In the genomic region with DNA sequence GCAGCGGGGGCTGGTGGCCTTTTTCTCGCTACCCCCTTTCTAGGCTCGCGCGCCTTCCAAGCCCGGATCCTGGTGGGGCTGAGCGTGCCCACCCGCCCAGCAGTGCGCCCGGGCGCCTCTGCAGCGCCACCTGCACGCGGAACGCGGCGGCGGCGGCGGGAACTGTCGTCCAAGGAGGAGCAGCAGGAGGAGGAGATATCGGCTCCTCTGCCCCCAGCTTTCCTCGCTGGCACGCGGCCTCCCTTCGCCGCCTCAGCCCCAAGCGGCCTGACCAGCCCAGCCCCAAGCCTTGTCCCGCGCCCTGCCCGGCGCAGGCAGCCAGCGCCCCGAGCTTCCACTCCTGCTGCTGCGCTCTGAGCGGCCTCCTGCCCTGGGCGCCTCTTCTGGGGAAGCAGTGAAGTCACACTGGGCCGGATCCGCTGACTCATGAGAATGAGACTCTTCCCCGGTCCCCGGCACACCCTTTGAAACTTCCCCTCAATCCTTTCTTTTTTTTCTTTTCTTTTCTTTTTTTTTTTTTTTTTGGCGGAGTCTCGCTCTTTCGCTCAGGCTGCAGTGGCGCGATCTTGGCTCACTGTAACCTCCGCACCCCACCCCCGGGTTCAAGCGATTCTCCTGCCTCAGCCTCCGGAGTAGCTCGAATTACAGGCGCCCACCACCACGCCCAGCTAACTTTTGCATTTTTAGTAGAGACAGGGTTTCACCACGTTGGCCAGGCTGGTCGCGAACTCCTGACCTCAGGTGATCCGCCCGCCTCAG, we compare ENCODE assay signal across 1 cellular context.
TF ChIP-seq lines count a peak whose summit lies in the region.

No MANE protein-coding gene starts in this region.

TF ChIP-seq in K562, 482 proteins besides CTCF, POLR2A, EP300 and RAD21 (continued from another document):
- TF ChIP-seq, protein P1, sequence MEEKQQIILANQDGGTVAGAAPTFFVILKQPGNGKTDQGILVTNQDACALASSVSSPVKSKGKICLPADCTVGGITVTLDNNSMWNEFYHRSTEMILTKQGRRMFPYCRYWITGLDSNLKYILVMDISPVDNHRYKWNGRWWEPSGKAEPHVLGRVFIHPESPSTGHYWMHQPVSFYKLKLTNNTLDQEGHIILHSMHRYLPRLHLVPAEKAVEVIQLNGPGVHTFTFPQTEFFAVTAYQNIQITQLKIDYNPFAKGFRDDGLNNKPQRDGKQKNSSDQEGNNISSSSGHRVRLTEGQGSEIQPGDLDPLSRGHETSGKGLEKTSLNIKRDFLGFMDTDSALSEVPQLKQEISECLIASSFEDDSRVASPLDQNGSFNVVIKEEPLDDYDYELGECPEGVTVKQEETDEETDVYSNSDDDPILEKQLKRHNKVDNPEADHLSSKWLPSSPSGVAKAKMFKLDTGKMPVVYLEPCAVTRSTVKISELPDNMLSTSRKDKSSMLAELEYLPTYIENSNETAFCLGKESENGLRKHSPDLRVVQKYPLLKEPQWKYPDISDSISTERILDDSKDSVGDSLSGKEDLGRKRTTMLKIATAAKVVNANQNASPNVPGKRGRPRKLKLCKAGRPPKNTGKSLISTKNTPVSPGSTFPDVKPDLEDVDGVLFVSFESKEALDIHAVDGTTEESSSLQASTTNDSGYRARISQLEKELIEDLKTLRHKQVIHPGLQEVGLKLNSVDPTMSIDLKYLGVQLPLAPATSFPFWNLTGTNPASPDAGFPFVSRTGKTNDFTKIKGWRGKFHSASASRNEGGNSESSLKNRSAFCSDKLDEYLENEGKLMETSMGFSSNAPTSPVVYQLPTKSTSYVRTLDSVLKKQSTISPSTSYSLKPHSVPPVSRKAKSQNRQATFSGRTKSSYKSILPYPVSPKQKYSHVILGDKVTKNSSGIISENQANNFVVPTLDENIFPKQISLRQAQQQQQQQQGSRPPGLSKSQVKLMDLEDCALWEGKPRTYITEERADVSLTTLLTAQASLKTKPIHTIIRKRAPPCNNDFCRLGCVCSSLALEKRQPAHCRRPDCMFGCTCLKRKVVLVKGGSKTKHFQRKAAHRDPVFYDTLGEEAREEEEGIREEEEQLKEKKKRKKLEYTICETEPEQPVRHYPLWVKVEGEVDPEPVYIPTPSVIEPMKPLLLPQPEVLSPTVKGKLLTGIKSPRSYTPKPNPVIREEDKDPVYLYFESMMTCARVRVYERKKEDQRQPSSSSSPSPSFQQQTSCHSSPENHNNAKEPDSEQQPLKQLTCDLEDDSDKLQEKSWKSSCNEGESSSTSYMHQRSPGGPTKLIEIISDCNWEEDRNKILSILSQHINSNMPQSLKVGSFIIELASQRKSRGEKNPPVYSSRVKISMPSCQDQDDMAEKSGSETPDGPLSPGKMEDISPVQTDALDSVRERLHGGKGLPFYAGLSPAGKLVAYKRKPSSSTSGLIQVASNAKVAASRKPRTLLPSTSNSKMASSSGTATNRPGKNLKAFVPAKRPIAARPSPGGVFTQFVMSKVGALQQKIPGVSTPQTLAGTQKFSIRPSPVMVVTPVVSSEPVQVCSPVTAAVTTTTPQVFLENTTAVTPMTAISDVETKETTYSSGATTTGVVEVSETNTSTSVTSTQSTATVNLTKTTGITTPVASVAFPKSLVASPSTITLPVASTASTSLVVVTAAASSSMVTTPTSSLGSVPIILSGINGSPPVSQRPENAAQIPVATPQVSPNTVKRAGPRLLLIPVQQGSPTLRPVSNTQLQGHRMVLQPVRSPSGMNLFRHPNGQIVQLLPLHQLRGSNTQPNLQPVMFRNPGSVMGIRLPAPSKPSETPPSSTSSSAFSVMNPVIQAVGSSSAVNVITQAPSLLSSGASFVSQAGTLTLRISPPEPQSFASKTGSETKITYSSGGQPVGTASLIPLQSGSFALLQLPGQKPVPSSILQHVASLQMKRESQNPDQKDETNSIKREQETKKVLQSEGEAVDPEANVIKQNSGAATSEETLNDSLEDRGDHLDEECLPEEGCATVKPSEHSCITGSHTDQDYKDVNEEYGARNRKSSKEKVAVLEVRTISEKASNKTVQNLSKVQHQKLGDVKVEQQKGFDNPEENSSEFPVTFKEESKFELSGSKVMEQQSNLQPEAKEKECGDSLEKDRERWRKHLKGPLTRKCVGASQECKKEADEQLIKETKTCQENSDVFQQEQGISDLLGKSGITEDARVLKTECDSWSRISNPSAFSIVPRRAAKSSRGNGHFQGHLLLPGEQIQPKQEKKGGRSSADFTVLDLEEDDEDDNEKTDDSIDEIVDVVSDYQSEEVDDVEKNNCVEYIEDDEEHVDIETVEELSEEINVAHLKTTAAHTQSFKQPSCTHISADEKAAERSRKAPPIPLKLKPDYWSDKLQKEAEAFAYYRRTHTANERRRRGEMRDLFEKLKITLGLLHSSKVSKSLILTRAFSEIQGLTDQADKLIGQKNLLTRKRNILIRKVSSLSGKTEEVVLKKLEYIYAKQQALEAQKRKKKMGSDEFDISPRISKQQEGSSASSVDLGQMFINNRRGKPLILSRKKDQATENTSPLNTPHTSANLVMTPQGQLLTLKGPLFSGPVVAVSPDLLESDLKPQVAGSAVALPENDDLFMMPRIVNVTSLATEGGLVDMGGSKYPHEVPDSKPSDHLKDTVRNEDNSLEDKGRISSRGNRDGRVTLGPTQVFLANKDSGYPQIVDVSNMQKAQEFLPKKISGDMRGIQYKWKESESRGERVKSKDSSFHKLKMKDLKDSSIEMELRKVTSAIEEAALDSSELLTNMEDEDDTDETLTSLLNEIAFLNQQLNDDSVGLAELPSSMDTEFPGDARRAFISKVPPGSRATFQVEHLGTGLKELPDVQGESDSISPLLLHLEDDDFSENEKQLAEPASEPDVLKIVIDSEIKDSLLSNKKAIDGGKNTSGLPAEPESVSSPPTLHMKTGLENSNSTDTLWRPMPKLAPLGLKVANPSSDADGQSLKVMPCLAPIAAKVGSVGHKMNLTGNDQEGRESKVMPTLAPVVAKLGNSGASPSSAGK (IDR thresholded peaks at IDR 0.05), result peak; percentile 87
- TF ChIP-seq HCFC1 (IDR thresholded peaks at IDR 0.05; ENCODE audit: low read depth, low read length), result 0 out of 2 replicates have a peak, but pooled peaks have one; percentile 2
- TF ChIP-seq E2F3 (CRISPR knock-in tag; IDR thresholded peaks at IDR 0.05), result peak; percentile 73; the same call in 1 of the 2 replicates
